In the genomic region with DNA sequence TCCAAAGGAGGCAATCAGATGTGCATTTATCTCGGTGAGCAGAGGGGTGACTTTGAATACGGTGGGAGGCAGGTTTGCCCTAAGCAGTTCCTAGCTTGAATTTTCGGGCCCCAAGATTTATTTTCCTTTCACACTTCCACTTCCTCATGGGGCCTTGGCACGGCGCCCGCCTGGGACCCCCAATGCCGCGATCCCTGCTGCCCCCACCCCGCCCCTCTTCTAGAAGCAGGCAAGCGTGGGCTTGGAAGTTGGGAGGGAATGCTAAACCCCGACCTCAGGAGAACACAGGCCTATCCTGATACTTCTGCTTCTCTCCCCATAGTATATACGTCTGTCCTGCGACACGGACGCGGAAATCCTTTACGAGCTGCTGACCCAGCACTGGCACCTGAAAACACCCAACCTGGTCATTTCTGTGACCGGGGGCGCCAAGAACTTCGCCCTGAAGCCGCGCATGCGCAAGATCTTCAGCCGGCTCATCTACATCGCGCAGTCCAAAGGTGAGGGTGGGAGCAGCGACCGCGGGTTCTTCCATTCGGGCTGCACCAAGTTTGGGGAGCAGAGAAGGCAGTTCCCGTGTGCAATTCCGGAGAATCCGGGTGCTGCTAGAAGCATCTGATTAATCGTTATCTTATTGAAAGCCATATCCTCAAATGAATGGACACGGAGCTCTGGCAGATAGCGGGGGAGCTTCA, we compare ENCODE assay signal across 12 cellular contexts. TPM values are rescaled to one million over a fixed set of nuclear protein-coding genes. Genes with fewer than 3 reads are reported as not detected.
A peak's percentile ranks its signal among the peaks of the same experiment; 100 is the strongest.
DNase-seq lines count a peak whose midpoint lies in the region; ATAC-seq and TF ChIP-seq lines count a peak whose summit lies in the region.
"Had no signal": no experiment of that assay in that cellular context is flagged by ENCODE, and none has a peak within 500 bp of the region (broad histone marks: within the 10 kb centered on the region; RNA-seq: fewer than 3 reads in every experiment).

No MANE protein-coding gene starts in this region.

- H3K9me3 Mint-ChIP-seq in activated B cell treated with CpG ODN at 0.5 μM for 24 hours (peaks cover 2% of the 10 kb centered on the region), progenitor cell of endocrine pancreas (ENCODE audit: low read depth) (no peaks in the 10 kb centered on the region)

- H3K36me3 ChIP-seq in PC-3 (ENCODE audit: low read depth, low read length), result no peaks in the 10 kb centered on the region
- H3K36me3 ChIP-seq: ovary had no signal

- TF ChIP-seq CTCF in activated B cell treated with CpG ODN at 0.5 μM for 24 hours (IDR thresholded peaks at IDR 0.05), result no peak
- no peak for TF ChIP-seq CTCF in progenitor cell of endocrine pancreas (IDR thresholded peaks at IDR 0.05; ENCODE audit: unreplicated experiment)
- no peak for TF ChIP-seq CTCF in PC-3 (conservative IDR thresholded peaks at IDR 0.05; ENCODE audit: low read depth, low read length)

- no peak overlapping the region for H3K4me3 ChIP-seq in PC-3 (ENCODE audit: low read length)
- H3K4me3 ChIP-seq: ovary had no signal

- no peaks in the 10 kb centered on the region for H3F3A ChIP-seq in PC-3 (ENCODE audit: low read length, unreplicated experiment)

- intact Hi-C loops in activated B cell treated with CpG ODN at 0.5 μM for 24 hours (cut with micrococcal nuclease), result no loop called here
- intact Hi-C loops in head of caudate nucleus (cut with DNase I), result no loop called here
- intact Hi-C loops in PC-3 (cut with micrococcal nuclease), result no loop called here

- DNase-seq in GM03348 (ENCODE audit: low spot score) (peak; percentile 40), activated B cell treated with CpG ODN at 0.5 μM for 24 hours (no peak), head of caudate nucleus (peak in 30 of 42 donors; percentile 8 to 74 (median 32)), progenitor cell of endocrine pancreas (ENCODE audit: low spot score, unreplicated experiment) (no peak), PC-3 (no peak), NCI-H1436 (lab: John Stamatoyannopoulos, UW) (no peak)
- DNase-seq: islet precursor cell, MV-4-11, NCI-H524 treated with DMSO at 0.1 percent for 48 hours, ovary had no signal

- no peak overlapping the region for H3K9ac ChIP-seq in PC-3 (ENCODE audit: low read length)

- no peaks in the 10 kb centered on the region for H4K20me1 ChIP-seq in PC-3 (ENCODE audit: low read length)

- H3K4me3 Mint-ChIP-seq in activated B cell treated with CpG ODN at 0.5 μM for 24 hours, result peak overlapping the region; percentile 36
- H3K4me3 Mint-ChIP-seq in progenitor cell of endocrine pancreas (ENCODE audit: low read depth), result peak overlapping the region; percentile 37

- no peak overlapping the region for H2AFZ ChIP-seq in PC-3 (ENCODE audit: low read length)

- POLR2A ChIA-PET in activated B cell treated with CpG ODN at 0.5 μM for 24 hours (lab: Charles Lee) (no interaction called here), PC-3 (lab: Charles Lee; ENCODE audit: unreplicated experiment) (no interaction called here)

- no peak overlapping the region for H3K27ac Mint-ChIP-seq in activated B cell treated with CpG ODN at 0.5 μM for 24 hours
- H3K27ac Mint-ChIP-seq in progenitor cell of endocrine pancreas, result no peak overlapping the region

- no peaks in the 10 kb centered on the region for H3K79me2 ChIP-seq in PC-3 (ENCODE audit: low read length)

- no peaks in the 10 kb centered on the region for H3K4me1 ChIP-seq in PC-3 (ENCODE audit: insufficient read depth, low read length)

- ATAC-seq in activated B cell treated with CpG ODN at 0.5 μM for 24 hours (ENCODE audit: low read depth) (no peak), PC-3 (no peak), HG03432 (IDR thresholded peaks at IDR 0.05; ENCODE audit: unreplicated experiment) (no peak)

- CTCF ChIA-PET in activated B cell treated with CpG ODN at 0.5 μM for 24 hours (lab: Charles Lee) (no interaction called here), PC-3 (lab: Charles Lee) (no interaction called here)

- peaks cover 53% of the 10 kb centered on the region for H3K27me3 Mint-ChIP-seq in activated B cell treated with CpG ODN at 0.5 μM for 24 hours
- H3K27me3 Mint-ChIP-seq in progenitor cell of endocrine pancreas, result peaks cover 14% of the 10 kb centered on the region

- no peaks in the 10 kb centered on the region for H3K9me3 ChIP-seq in PC-3 (ENCODE audit: low read length)
- H3K9me3 ChIP-seq: ovary had no signal

- no peaks in the 10 kb centered on the region for H3K9me2 ChIP-seq in PC-3 (replicated peaks; ENCODE audit: low read length)

- H3K27ac ChIP-seq in PC-3 (ENCODE audit: low read length), result no peak overlapping the region
- H3K27ac ChIP-seq: HL-60, ovary had no signal

- H3K27me3 ChIP-seq in PC-3 (ENCODE audit: low read length), result no peaks in the 10 kb centered on the region
- H3K27me3 ChIP-seq: ovary had no signal

- H3K4me1 Mint-ChIP-seq in activated B cell treated with CpG ODN at 0.5 μM for 24 hours, result peaks cover 19% of the 10 kb centered on the region
- H3K4me1 Mint-ChIP-seq in progenitor cell of endocrine pancreas (ENCODE audit: low read depth), result peaks cover 8% of the 10 kb centered on the region

- H3K36me3 Mint-ChIP-seq in activated B cell treated with CpG ODN at 0.5 μM for 24 hours (ENCODE audit: low read depth) (no peaks in the 10 kb centered on the region), progenitor cell of endocrine pancreas (ENCODE audit: insufficient read depth) (no peaks in the 10 kb centered on the region)

- BruUV-seq in PC-3 (replicated peaks; lab: Mats Ljungman, UMichigan), result no TSS peak

- no peak overlapping the region for H3K4me2 ChIP-seq in PC-3 (ENCODE audit: low read length)

RNA-seq across cellular contexts. Expression of a gene that starts 21.6 kb away (rescaled TPM):
- total RNA-seq in activated B cell treated with CpG ODN at 0.5 μM for 24 hours, result not detected in 2 replicates
- not detected in 2 replicates for total RNA-seq in progenitor cell of endocrine pancreas
- total RNA-seq in PC-3 (2014; rRNA removed), result not detected in 2 replicates

Comparison
In these comparisons a context has a peak if more than half of its experiments do, and no peak if none do; other contexts are left out.
1. DNase-seq: peak in GM03348 (single experiment) and head of caudate nucleus (30 of 42); none in activated B cell treated with CpG ODN at 0.5 μM for 24 hours (single experiment), progenitor cell of endocrine pancreas (single experiment), PC-3 (single experiment) and NCI-H1436 (single experiment).